10 cellular contexts compared by ENCODE assay signal in genomic region chr20:25222461-25223178, GRCh38. TPM values are rescaled to one million over a fixed set of nuclear protein-coding genes. Genes with fewer than 3 reads are reported as not detected.
A peak's percentile ranks its signal among the peaks of the same experiment; 100 is the strongest.
DNase-seq lines count a peak whose midpoint lies in the region; TF ChIP-seq lines count a peak whose summit lies in the region.
"Had no signal": no experiment of that assay in that cellular context is flagged by ENCODE, and none has a peak within 500 bp of the region (broad histone marks: within the 10 kb centered on the region; RNA-seq: fewer than 3 reads in every experiment).

No MANE protein-coding gene starts in this region.

- H3K36me3 ChIP-seq in WERI-Rb-1 (peaks cover 37% of the 10 kb centered on the region), left ventricle myocardium inferior (peaks cover 46% of the 10 kb centered on the region), skeletal muscle satellite cell (ENCODE audit: insufficient read depth, low read length) (peaks cover 54% of the 10 kb centered on the region), HAP-1 (replicated peaks) (peaks cover 16% of the 10 kb centered on the region)
- peaks cover 12% of the 10 kb centered on the region for H3K36me3 ChIP-seq in effector memory CD4-positive, alpha-beta T cell (ENCODE audit: control insufficient read depth, insufficient read depth, low read length)

- intact Hi-C loops in activated CD4-positive, alpha-beta memory T cell treated with anti-CD3 and anti-CD28 coated beads for 36 hours (cut with micrococcal nuclease) = loop anchor here (1.0 kb wide), 1 partner anchor 16 kb away; no protein-coding TSS in a partner anchor
- intact Hi-C loops in left ventricle myocardium inferior (cut with micrococcal nuclease) = no loop called here

- TF ChIP-seq CTCF in WERI-Rb-1 (IDR thresholded peaks at IDR 0.05; ENCODE audit: low read depth, low read length) (no peak), left ventricle myocardium inferior (IDR thresholded peaks at IDR 0.05; ENCODE audit: borderline replicate concordance) (no peak)

- H3K27me3 ChIP-seq in WERI-Rb-1 (ENCODE audit: insufficient read depth, low read depth, severe bottlenecking) (no peaks in the 10 kb centered on the region), left ventricle myocardium inferior (ENCODE audit: low read depth) (no peaks in the 10 kb centered on the region), skeletal muscle satellite cell (ENCODE audit: control insufficient read depth, insufficient read depth, low read length) (no peaks in the 10 kb centered on the region), HAP-1 (ENCODE audit: low read depth) (no peaks in the 10 kb centered on the region)
- H3K27me3 ChIP-seq in effector memory CD4-positive, alpha-beta T cell (replicated peaks; ENCODE audit: control insufficient read depth, insufficient read depth, low read length, poor library complexity, severe bottlenecking) = no peaks in the 10 kb centered on the region

- H3K4me1 ChIP-seq in left ventricle myocardium inferior (peaks cover 95% of the 10 kb centered on the region), skeletal muscle satellite cell (ENCODE audit: control insufficient read depth, insufficient read depth, low read length) (peaks cover 61% of the 10 kb centered on the region), HAP-1 (peaks cover 10% of the 10 kb centered on the region)
- H3K4me1 ChIP-seq in effector memory CD4-positive, alpha-beta T cell (ENCODE audit: control insufficient read depth, insufficient read depth, low read length, poor library complexity, severe bottlenecking) = no peaks in the 10 kb centered on the region

- H3K4me3 Mint-ChIP-seq in activated CD4-positive, alpha-beta memory T cell treated with anti-CD3 and anti-CD28 coated beads, Interleukin-2, amount 10 ng/mL, durations not matched to agents 7 days and 5 days = no peak overlapping the region
- H3K4me3 Mint-ChIP-seq in activated CD4-positive, alpha-beta memory T cell treated with anti-CD3 and anti-CD28 coated beads for 36 hours = no peak overlapping the region

- H3K4me1 Mint-ChIP-seq in activated CD4-positive, alpha-beta memory T cell treated with anti-CD3 and anti-CD28 coated beads, Interleukin-2, amount 10 ng/mL, durations not matched to agents 7 days and 5 days = peaks cover 9% of the 10 kb centered on the region
- peaks cover 6% of the 10 kb centered on the region for H3K4me1 Mint-ChIP-seq in activated CD4-positive, alpha-beta memory T cell treated with anti-CD3 and anti-CD28 coated beads for 36 hours (ENCODE audit: low read depth)

- H3K9me3 Mint-ChIP-seq in activated CD4-positive, alpha-beta memory T cell treated with anti-CD3 and anti-CD28 coated beads, Interleukin-2, amount 10 ng/mL, durations not matched to agents 7 days and 5 days = no peaks in the 10 kb centered on the region
- no peaks in the 10 kb centered on the region for H3K9me3 Mint-ChIP-seq in activated CD4-positive, alpha-beta memory T cell treated with anti-CD3 and anti-CD28 coated beads for 36 hours

- in situ Hi-C loops in HAP-1 (cut with MboI; ENCODE audit: low sequenced_read_pairs) = no loop called here

- H3K9me3 ChIP-seq in WERI-Rb-1 (ENCODE audit: severe bottlenecking) (no peaks in the 10 kb centered on the region), left ventricle myocardium inferior (replicated peaks) (no peaks in the 10 kb centered on the region), skeletal muscle satellite cell (replicated peaks; ENCODE audit: low read length) (no peaks in the 10 kb centered on the region), HAP-1 (no peaks in the 10 kb centered on the region)
- H3K9me3 ChIP-seq in effector memory CD4-positive, alpha-beta T cell (ENCODE audit: control insufficient read depth, low read length) = no peaks in the 10 kb centered on the region

- H3K9ac ChIP-seq in skeletal muscle satellite cell (ENCODE audit: low read depth, low read length) = peak overlapping the region; percentile 33

- peaks cover 4% of the 10 kb centered on the region for H3K36me3 Mint-ChIP-seq in activated CD4-positive, alpha-beta memory T cell treated with anti-CD3 and anti-CD28 coated beads, Interleukin-2, amount 10 ng/mL, durations not matched to agents 7 days and 5 days (ENCODE audit: low read depth)
- peaks cover 4% of the 10 kb centered on the region for H3K36me3 Mint-ChIP-seq in activated CD4-positive, alpha-beta memory T cell treated with anti-CD3 and anti-CD28 coated beads for 36 hours

- peak overlapping the region; percentile 58 for H3K27ac Mint-ChIP-seq in activated CD4-positive, alpha-beta memory T cell treated with anti-CD3 and anti-CD28 coated beads, Interleukin-2, amount 10 ng/mL, durations not matched to agents 7 days and 5 days
- H3K27ac Mint-ChIP-seq in activated CD4-positive, alpha-beta memory T cell treated with anti-CD3 and anti-CD28 coated beads for 36 hours = no peak overlapping the region

- H3K4me3 ChIP-seq in WERI-Rb-1 (ENCODE audit: low read depth, low read length) = no peak overlapping the region
- no peak overlapping the region for H3K4me3 ChIP-seq in left ventricle myocardium inferior
- H3K4me3 ChIP-seq in skeletal muscle satellite cell (ENCODE audit: low read length) = no peak overlapping the region
- H3K4me3 ChIP-seq in effector memory CD4-positive, alpha-beta T cell (ENCODE audit: insufficient read depth, low read depth, low read length, poor library complexity, severe bottlenecking) = no peak overlapping the region
- H3K4me3 ChIP-seq in HAP-1 = no peak overlapping the region

- CTCF ChIA-PET in activated CD4-positive, alpha-beta memory T cell treated with anti-CD3 and anti-CD28 coated beads, Interleukin-2, amount 10 ng/mL, durations not matched to agents 7 days and 5 days (lab: Charles Lee) = interaction anchor here (1.0 to 1.6 kb wide), 5 partner anchors 24 to 229 kb away, joined by 3 to 8 read pairs (median 4); no protein-coding TSS in a partner anchor
- CTCF ChIA-PET in activated CD4-positive, alpha-beta memory T cell treated with anti-CD3 and anti-CD28 coated beads for 36 hours (lab: Charles Lee) = interaction anchor here (1.1 to 1.3 kb wide), 3 partner anchors 8 to 228 kb away, joined by 3 to 7 read pairs (median 3); no protein-coding TSS in a partner anchor

- POLR2A ChIA-PET in activated CD4-positive, alpha-beta memory T cell treated with anti-CD3 and anti-CD28 coated beads, Interleukin-2, amount 10 ng/mL, durations not matched to agents 7 days and 5 days (lab: Charles Lee) = interaction anchor here (1.4 to 1.7 kb wide), 2 partner anchors 25 to 27 kb away, joined by 4 to 13 read pairs; partner anchors contain the start of genes ENTPD6 and PYGB
- POLR2A ChIA-PET in activated CD4-positive, alpha-beta memory T cell treated with anti-CD3 and anti-CD28 coated beads for 36 hours (lab: Charles Lee) = interaction anchor here (1.3 kb wide), 2 partner anchors 15 to 25 kb away, joined by 4 to 7 read pairs; partner anchors contain the start of gene PYGB

- DNase-seq in activated CD4-positive, alpha-beta memory T cell treated with anti-CD3 and anti-CD28 coated beads, Interleukin-2, amount 10 ng/mL, durations not matched to agents 7 days and 5 days = no peak
- no peak for DNase-seq in activated CD4-positive, alpha-beta memory T cell treated with anti-CD3 and anti-CD28 coated beads for 36 hours
- no peak for DNase-seq in WERI-Rb-1
- DNase-seq in left ventricle myocardium inferior = no peak
- no peak for DNase-seq in effector memory CD4-positive, alpha-beta T cell
- no peak for DNase-seq in HAP-1 (ENCODE audit: low spot score in 2 of 2)
- DNase-seq in NCI-H2107 (lab: John Stamatoyannopoulos, UW) = no peak
- DNase-seq: activated CD8-positive, alpha-beta memory T cell treated with anti-CD3 and anti-CD28 coated beads, Interleukin-2, amount 50 U/mL, for 4 hours; NCI-H2029 had no signal

- peak overlapping the region; percentile 34 for H3K27ac ChIP-seq in WERI-Rb-1
- peak overlapping the region; percentile 90 for H3K27ac ChIP-seq in left ventricle myocardium inferior (replicated peaks)
- H3K27ac ChIP-seq in effector memory CD4-positive, alpha-beta T cell (ENCODE audit: insufficient read depth, low read length, poor library complexity, severe bottlenecking) = no peak overlapping the region

- no peak overlapping the region for H3K4me2 ChIP-seq in skeletal muscle satellite cell (ENCODE audit: low read length)

- H3K27me3 Mint-ChIP-seq in activated CD4-positive, alpha-beta memory T cell treated with anti-CD3 and anti-CD28 coated beads, Interleukin-2, amount 10 ng/mL, durations not matched to agents 7 days and 5 days = no peaks in the 10 kb centered on the region
- H3K27me3 Mint-ChIP-seq in activated CD4-positive, alpha-beta memory T cell treated with anti-CD3 and anti-CD28 coated beads for 36 hours = no peaks in the 10 kb centered on the region

RNA-seq across cellular contexts. Expression of gene PYGB, which starts 25.3 kb away (rescaled TPM):
- 10 to 100 TPM; 28.4 to 29.8 TPM for total RNA-seq in activated CD4-positive, alpha-beta memory T cell treated with anti-CD3 and anti-CD28 coated beads, Interleukin-2, amount 10 ng/mL, durations not matched to agents 7 days and 5 days
- 10 to 100 TPM; 23.4 to 24.0 TPM for total RNA-seq in activated CD4-positive, alpha-beta memory T cell treated with anti-CD3 and anti-CD28 coated beads for 36 hours
- 218 TPM for total RNA-seq in left ventricle myocardium inferior
- total RNA-seq in skeletal muscle satellite cell (2012; rRNA removed) = 414 and 533 TPM in 2 replicates

RNA-seq across cellular contexts. Expression of gene ENTPD6, which starts 27.1 kb away (rescaled TPM):
- 10 to 100 TPM; 47.7 to 48.2 TPM for total RNA-seq in activated CD4-positive, alpha-beta memory T cell treated with anti-CD3 and anti-CD28 coated beads, Interleukin-2, amount 10 ng/mL, durations not matched to agents 7 days and 5 days
- 10 to 100 TPM; 48.5 to 51.0 TPM for total RNA-seq in activated CD4-positive, alpha-beta memory T cell treated with anti-CD3 and anti-CD28 coated beads for 36 hours
- total RNA-seq in left ventricle myocardium inferior = 106 TPM
- 75.4 and 76.6 TPM in 2 replicates for total RNA-seq in skeletal muscle satellite cell (2012; rRNA removed)
